ENCODE assay signal across 8 cellular contexts in genomic region chr11:57345555-57346151, GRCh38. TPM values are rescaled to one million over a fixed set of nuclear protein-coding genes. Genes with fewer than 3 reads are reported as not detected.
DNase-seq lines count a peak whose midpoint lies in the region; ATAC-seq and TF ChIP-seq lines count a peak whose summit lies in the region.

No MANE protein-coding gene starts in this region.

- H3K4me1 Mint-ChIP-seq in activated CD4-positive, alpha-beta T cell treated with anti-CD3 and anti-CD28 coated beads for 36 hours, result peaks cover 5% of the 10 kb centered on the region

- peak; percentile 69 for ATAC-seq in GM18498 (IDR thresholded peaks at IDR 0.05; ENCODE audit: unreplicated experiment)
- ATAC-seq in HG03103 (IDR thresholded peaks at IDR 0.05; ENCODE audit: low read depth, unreplicated experiment), result peak; percentile 59
- peak; percentile 87 for ATAC-seq in activated CD4-positive, alpha-beta T cell treated with anti-CD3 and anti-CD28 coated beads for 36 hours
- peak; percentile 84 to 85 for ATAC-seq in lower lobe of right lung

- H3K27me3 Mint-ChIP-seq in activated CD4-positive, alpha-beta T cell treated with anti-CD3 and anti-CD28 coated beads for 36 hours, result no peaks in the 10 kb centered on the region

- H3K36me3 ChIP-seq in A673 (ENCODE audit: insufficient read depth, low read length, poor library complexity, severe bottlenecking) (no peaks in the 10 kb centered on the region), lower lobe of right lung (no peaks in the 10 kb centered on the region)

- H3K27ac Mint-ChIP-seq in activated CD4-positive, alpha-beta T cell treated with anti-CD3 and anti-CD28 coated beads for 36 hours, result peak overlapping the region; percentile 52

- H3K4me3 ChIP-seq in A673 (ENCODE audit: low read depth, low read length, poor library complexity, severe bottlenecking), result no peak overlapping the region
- H3K4me3 ChIP-seq in coronary artery, result no peak overlapping the region
- no peak overlapping the region for H3K4me3 ChIP-seq in lower lobe of right lung

- H3K36me3 Mint-ChIP-seq in activated CD4-positive, alpha-beta T cell treated with anti-CD3 and anti-CD28 coated beads for 36 hours (ENCODE audit: low read depth), result no peaks in the 10 kb centered on the region

- H3K27me3 ChIP-seq in A673 (replicated peaks; ENCODE audit: insufficient read depth, low read depth, low read length, poor library complexity) (no peaks in the 10 kb centered on the region), lower lobe of right lung (ENCODE audit: low read depth) (no peaks in the 10 kb centered on the region)

- BruUV-seq in A673 (replicated peaks; lab: Mats Ljungman, UMichigan), result no TSS peak

- no peak overlapping the region for H3K4me3 Mint-ChIP-seq in activated CD4-positive, alpha-beta T cell treated with anti-CD3 and anti-CD28 coated beads for 36 hours

- TF ChIP-seq CTCF in A673 (conservative IDR thresholded peaks at IDR 0.05; ENCODE audit: low read depth, low read length) (peak; percentile 84), coronary artery (IDR thresholded peaks at IDR 0.05) (peak; percentile 80), lower lobe of right lung (IDR thresholded peaks at IDR 0.05) (peak; percentile 86)

- H3K9me3 Mint-ChIP-seq in activated CD4-positive, alpha-beta T cell treated with anti-CD3 and anti-CD28 coated beads for 36 hours (ENCODE audit: low read depth), result no peaks in the 10 kb centered on the region

- H3K27ac ChIP-seq in A673 (ENCODE audit: low read depth, low read length, poor library complexity, severe bottlenecking) (no peak overlapping the region), coronary artery (no peak overlapping the region), lower lobe of right lung (no peak overlapping the region)

- no peaks in the 10 kb centered on the region for H3K9me3 ChIP-seq in A673 (ENCODE audit: low read depth, low read length, poor library complexity, severe bottlenecking)
- no peaks in the 10 kb centered on the region for H3K9me3 ChIP-seq in lower lobe of right lung

- no peaks in the 10 kb centered on the region for H3K4me1 ChIP-seq in A673 (ENCODE audit: insufficient read depth, low read length, poor library complexity, severe bottlenecking)
- peaks cover 9% of the 10 kb centered on the region for H3K4me1 ChIP-seq in lower lobe of right lung

- POLR2A ChIA-PET in A673 (lab: Charles Lee; ENCODE audit: low non-redundant PET), result interaction anchor here (0.5 kb wide), 1 partner anchor 20 kb away, joined by 4 read pairs; no protein-coding TSS in a partner anchor
- POLR2A ChIA-PET in activated CD4-positive, alpha-beta T cell treated with anti-CD3 and anti-CD28 coated beads for 36 hours (lab: Charles Lee), result interaction anchor here (0.5 to 1.1 kb wide), 4 partner anchors 10 to 179 kb away, joined by 3 to 4 read pairs (median 4); partner anchors contain the start of gene SSRP1

- intact Hi-C loops in A673 (cut with micrococcal nuclease; ENCODE audit: unreplicated experiment), result loop anchor here (1.0 to 5.0 kb wide), 5 partner anchors 137 to 1167 kb away; no protein-coding TSS in a partner anchor
- intact Hi-C loops in activated CD4-positive, alpha-beta T cell treated with anti-CD3 and anti-CD28 coated beads for 36 hours (cut with DNase I, micrococcal nuclease), result loop anchor here (1.0 to 10.0 kb wide), 12 partner anchors 61 to 1177 kb away; no protein-coding TSS in a partner anchor
- intact Hi-C loops in lower lobe of right lung (cut with DNase I), result no loop called here

- peak; percentile 82 for DNase-seq in A673 (ENCODE audit: low spot score)
- peak; percentile 51 for DNase-seq in NCI-H2196 treated with DMSO at 0.1 percent for 48 hours (lab: John Stamatoyannopoulos, UW; ENCODE audit: unreplicated experiment)
- DNase-seq in activated CD4-positive, alpha-beta T cell treated with anti-CD3 and anti-CD28 coated beads for 36 hours, result peak; percentile 84
- no peak for DNase-seq in coronary artery (ENCODE audit: low spot score)
- peak; percentile 76 for DNase-seq in lower lobe of right lung
- peak; percentile 53 for DNase-seq in stimulated activated CD8-positive, alpha-beta memory T cell treated with anti-CD3 and anti-CD28 coated beads, Interleukin-15, amount 100 ng/mL, for 1 hour (ENCODE audit: low read depth)

- CTCF ChIA-PET in A673 (lab: Charles Lee), result interaction anchor here (0.5 to 1.8 kb wide), 20 partner anchors 10 to 716 kb away, joined by 3 to 21 read pairs (median 4); partner anchors contain the start of genes RTN4RL2 and SSRP1
- CTCF ChIA-PET in activated CD4-positive, alpha-beta T cell treated with anti-CD3 and anti-CD28 coated beads for 36 hours (lab: Charles Lee), result interaction anchor here (0.6 to 4.1 kb wide), 27 partner anchors 8 to 505 kb away, joined by 3 to 26 read pairs (median 4); partner anchors contain the start of genes CLP1, P2RX3 and UBE2L6

RNA-seq across cellular contexts. Expression of gene P2RX3, which starts 7.5 kb away (rescaled TPM):
- total RNA-seq in A673 (2021) (not detected in 2 replicates), lower lobe of right lung (not detected)
- not detected for total RNA-seq in activated CD4-positive, alpha-beta T cell treated with anti-CD3 and anti-CD28 coated beads for 36 hours

RNA-seq across cellular contexts. Expression of gene SSRP1, which starts 10.0 kb away (rescaled TPM):
- total RNA-seq in A673 (2021), result 393 and 399 TPM in 2 replicates
- 100 to 1,000 TPM; 279 to 296 TPM for total RNA-seq in activated CD4-positive, alpha-beta T cell treated with anti-CD3 and anti-CD28 coated beads for 36 hours
- total RNA-seq in lower lobe of right lung, result 62.2 TPM

RNA-seq across cellular contexts. Expression of gene TNKS1BP1, which starts 20.9 kb away (rescaled TPM):
- 80.4 and 88.8 TPM in 2 replicates for total RNA-seq in A673 (2021)
- total RNA-seq in activated CD4-positive, alpha-beta T cell treated with anti-CD3 and anti-CD28 coated beads for 36 hours, result 10 to 100 TPM; 19.1 to 21.6 TPM
- total RNA-seq in lower lobe of right lung, result 147 TPM

RNA-seq across cellular contexts. Expression of gene PRG3, which starts 35.3 kb away (rescaled TPM):
- total RNA-seq in A673 (2021), result not detected in 2 replicates
- total RNA-seq in activated CD4-positive, alpha-beta T cell treated with anti-CD3 and anti-CD28 coated beads for 36 hours, result not detected
- not detected for total RNA-seq in lower lobe of right lung

RNA-seq across cellular contexts. Expression of gene PRG2, which starts 44.8 kb away (rescaled TPM):
- not detected in 2 replicates for total RNA-seq in A673 (2021)
- 1 to 10 TPM in 1 of 2 experiments, under 1 TPM in 1; 0.98 to 1.6 TPM for total RNA-seq in activated CD4-positive, alpha-beta T cell treated with anti-CD3 and anti-CD28 coated beads for 36 hours
- not detected for total RNA-seq in lower lobe of right lung
